ENCODE assay signal across 29 cellular contexts in the genomic region with DNA sequence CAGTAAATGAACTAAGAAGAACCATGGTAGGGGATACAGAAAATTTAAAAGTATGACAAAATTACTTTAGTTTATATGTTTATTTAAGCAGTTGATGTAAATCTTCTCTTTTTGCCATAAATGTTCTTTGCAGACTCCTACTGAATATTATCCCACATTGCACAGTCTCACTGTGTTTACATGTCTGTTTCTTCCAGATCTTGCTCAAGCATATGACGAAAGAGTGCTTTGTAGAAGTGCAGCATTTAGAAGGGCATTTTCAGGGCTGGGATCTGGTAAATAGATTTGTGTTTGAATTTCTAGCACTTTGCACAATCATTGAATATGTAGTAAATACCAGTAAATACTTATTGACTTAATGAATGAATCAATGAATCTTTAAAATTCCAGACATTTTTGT.
"Had no signal": no experiment of that assay in that cellular context is flagged by ENCODE, and none has a peak within 500 bp of the region (broad histone marks: within the 10 kb centered on the region; RNA-seq: fewer than 3 reads in every experiment).

No MANE protein-coding gene starts in this region.

- H3K4me1 ChIP-seq: adrenal gland, ascending aorta, breast epithelium, colonic mucosa, foreskin keratinocyte, gastrocnemius medialis had no signal

- H3K4me3 ChIP-seq: adrenal gland, ascending aorta, breast epithelium, cardiac muscle cell, colonic mucosa, gastrocnemius medialis had no signal

- H3K36me3 ChIP-seq: adrenal gland, ascending aorta, breast epithelium, cardiac muscle cell, colonic mucosa, gastrocnemius medialis had no signal

- H3K9me3 ChIP-seq: adrenal gland, ascending aorta, breast epithelium, colonic mucosa, gastrocnemius medialis had no signal

- H3K27ac ChIP-seq: adrenal gland, ascending aorta, breast epithelium, cardiac muscle cell, colonic mucosa, epithelial cell of prostate, foreskin keratinocyte, gastrocnemius medialis had no signal

- H3K27me3 ChIP-seq: adrenal gland, ascending aorta, breast epithelium, cardiac muscle cell, colonic mucosa, foreskin keratinocyte, gastrocnemius medialis had no signal

- DNase-seq: activated CD4-positive, alpha-beta memory T cell treated with anti-CD3 and anti-CD28 coated beads for 36 hours; activated CD4-positive, alpha-beta T cell treated with anti-CD3 and anti-CD28 coated beads for 36 hours; activated CD4-positive, alpha-beta T cell treated with anti-CD3 and anti-CD28 coated beads, Interleukin-2, amount 10 ng/mL, durations not matched to agents 24 days and 14 days; activated CD4-positive, CD25-positive, alpha-beta regulatory T cell; activated CD4-positive, CD25-positive, alpha-beta regulatory T cell treated with anti-CD3 and anti-CD28 coated beads, Interleukin-2, amount 50 U/mL, for 72 hours; activated CD8-positive, alpha-beta memory T cell treated with anti-CD3 and anti-CD28 coated beads, Interleukin-2, amount 10 ng/mL, durations not matched to agents 7 days and 5 days; activated CD8-positive, alpha-beta memory T cell treated with anti-CD3 and anti-CD28 coated beads, Interleukin-2, amount 50 U/mL, for 4 hours; activated CD8-positive, alpha-beta T cell treated with anti-CD3 and anti-CD28 coated beads, Interleukin-2, amount 10 ng/mL, durations not matched to agents 7 days and 5 days; activated effector memory CD4-positive, alpha-beta T cell treated with anti-CD3 and anti-CD28 coated beads, Interleukin-2, amount 50 U/mL, for 16 hours; activated naive CD4-positive, alpha-beta T cell treated with anti-CD3 and anti-CD28 coated beads for 36 hours; activated naive CD8-positive, alpha-beta T cell treated with anti-CD3 and anti-CD28 coated beads for 36 hours; activated naive CD8-positive, alpha-beta T cell treated with anti-CD3 and anti-CD28 coated beads, Interleukin-2, amount 50 U/mL, for 24 hours; activated T-cell treated with anti-CD3 and anti-CD28 coated beads, Interleukin-2, amount 50 U/mL, for 1 hour; activated T-cell treated with anti-CD3 and anti-CD28 coated beads, Interleukin-2, amount 50 U/mL, for 48 hours; adrenal gland; central memory CD4-positive, alpha-beta T cell; cerebellar nuclear complex; colonic mucosa; effector CD8-positive, alpha-beta T cell; foreskin keratinocyte; gastrocnemius medialis; glutamatergic neuron; T-helper 1 cell; T-helper 17 cell; T1000 had no signal
